In the genomic region with DNA sequence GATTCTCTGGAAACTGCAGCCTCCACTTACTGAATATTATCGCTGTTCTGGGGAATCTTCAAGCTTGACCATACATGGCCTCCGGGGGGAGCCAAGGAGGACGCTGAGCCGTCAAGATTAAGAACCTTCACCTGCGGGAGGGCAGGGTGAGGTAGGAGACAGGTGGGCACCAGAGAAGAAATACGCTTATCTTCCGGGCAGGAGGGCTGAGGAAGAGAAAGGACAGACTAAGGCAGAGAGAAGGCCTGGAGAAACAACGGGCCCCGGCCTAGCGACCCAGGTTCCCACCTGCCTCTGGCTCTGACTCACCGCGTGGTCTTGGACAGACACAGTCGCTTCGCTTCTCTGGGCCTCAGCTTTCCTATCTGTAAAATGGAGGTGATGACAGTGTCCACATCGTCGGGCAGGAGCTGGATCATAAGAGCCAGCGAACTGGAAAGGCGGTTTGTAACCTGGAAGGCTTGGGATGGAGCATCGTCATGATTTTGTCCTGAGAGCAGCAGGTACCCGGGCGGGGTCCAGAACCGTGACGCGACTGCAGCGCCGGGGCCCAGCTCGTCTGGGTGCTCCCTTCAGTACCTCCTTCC, we compare ENCODE assay signal across 8 cellular contexts. TPM values are rescaled to one million over a fixed set of nuclear protein-coding genes. Genes with fewer than 3 reads are reported as not detected.
DNase-seq lines count a peak whose midpoint lies in the region; ATAC-seq and TF ChIP-seq lines count a peak whose summit lies in the region.

No MANE protein-coding gene starts in this region.

- CTCF ChIA-PET in CD8-positive, alpha-beta T cell (lab: Charles Lee): interaction anchor here (0.6 to 4.0 kb wide), 12 partner anchors 11 to 240 kb away, joined by 3 to 20 read pairs (median 4); partner anchors contain the start of genes RNF25 and STK36

- ATAC-seq in CD8-positive, alpha-beta T cell: peak; percentile 25
- ATAC-seq in GM18909 (IDR thresholded peaks at IDR 0.05; ENCODE audit: poor library complexity, unreplicated experiment) (peak; percentile 37), HG03159 (IDR thresholded peaks at IDR 0.05; ENCODE audit: unreplicated experiment) (peak; percentile 42), psoas muscle (no peak)

- DNase-seq in CD8-positive, alpha-beta T cell: peak in 3 of 7 experiments; percentile 26 to 44 (median 39)
- DNase-seq in NT2/D1 (ENCODE audit: low read depth, low spot score): peak; percentile 48
- peak; percentile 36 for DNase-seq in activated T-helper 2 cell treated with anti-CD3 and anti-CD28 coated beads, Interferon-gamma antibody, Interleukin-2, Interleukin-4, amounts not matched to agents 10 μg/mL and 5 μg/mL and 100 μg/mL, durations not matched to agents 14 hours and 24 hours and 36 hours (ENCODE audit: low spot score)
- DNase-seq in foreskin melanocyte: peak; percentile 22
- DNase-seq in psoas muscle: no peak
- DNase-seq in putamen (ENCODE audit: low spot score): no peak

- no peaks in the 10 kb centered on the region for H3K9me3 Mint-ChIP-seq in CD8-positive, alpha-beta T cell
- H3K9me3 Mint-ChIP-seq in activated T-helper 2 cell treated with anti-CD3 and anti-CD28 coated beads, Interferon-gamma antibody, Interleukin-2, Interleukin-4, amounts not matched to agents 10 μg/mL and 5 μg/mL and 100 μg/mL, durations not matched to agents 14 hours and 24 hours and 36 hours: no peaks in the 10 kb centered on the region

- peaks cover 34% of the 10 kb centered on the region for H3K4me1 Mint-ChIP-seq in CD8-positive, alpha-beta T cell (ENCODE audit: low read depth)
- H3K4me1 Mint-ChIP-seq in activated T-helper 2 cell treated with anti-CD3 and anti-CD28 coated beads, Interferon-gamma antibody, Interleukin-2, Interleukin-4, amounts not matched to agents 10 μg/mL and 5 μg/mL and 100 μg/mL, durations not matched to agents 14 hours and 24 hours and 36 hours (ENCODE audit: low read depth): peaks cover 25% of the 10 kb centered on the region

- no peaks in the 10 kb centered on the region for H3K9me3 ChIP-seq in CD8-positive, alpha-beta T cell (ENCODE audit: low read length)
- H3K9me3 ChIP-seq in NT2/D1 (ENCODE audit: insufficient read depth, low read length) (no peaks in the 10 kb centered on the region), psoas muscle (no peaks in the 10 kb centered on the region)

- no peaks in the 10 kb centered on the region for H3K27me3 ChIP-seq in CD8-positive, alpha-beta T cell (ENCODE audit: insufficient read depth, low read length)
- no peaks in the 10 kb centered on the region for H3K27me3 ChIP-seq in NT2/D1 (ENCODE audit: insufficient read depth, insufficient read length)
- no peaks in the 10 kb centered on the region for H3K27me3 ChIP-seq in psoas muscle (ENCODE audit: insufficient read depth in 3 of 3, low read length in 2 of 3)

- peaks cover 61% of the 10 kb centered on the region for H3K36me3 Mint-ChIP-seq in CD8-positive, alpha-beta T cell
- H3K36me3 Mint-ChIP-seq in activated T-helper 2 cell treated with anti-CD3 and anti-CD28 coated beads, Interferon-gamma antibody, Interleukin-2, Interleukin-4, amounts not matched to agents 10 μg/mL and 5 μg/mL and 100 μg/mL, durations not matched to agents 14 hours and 24 hours and 36 hours (ENCODE audit: low read depth): peaks cover 71% of the 10 kb centered on the region

- WGBS in psoas muscle, 3 donors: 3 to 5% (median 4%) methylated on average over 27 of the region's 27 CpGs

- POLR2A ChIA-PET in CD8-positive, alpha-beta T cell (lab: Charles Lee): interaction anchor here (0.7 to 5.2 kb wide), 8 partner anchors 13 to 258 kb away, joined by 3 to 45 read pairs (median 3); partner anchors contain the start of genes RNF25, STK36 and TTLL4

- H3K27ac Mint-ChIP-seq in CD8-positive, alpha-beta T cell: peak overlapping the region; percentile 95
- peak overlapping the region; percentile 82 for H3K27ac Mint-ChIP-seq in activated T-helper 2 cell treated with anti-CD3 and anti-CD28 coated beads, Interferon-gamma antibody, Interleukin-2, Interleukin-4, amounts not matched to agents 10 μg/mL and 5 μg/mL and 100 μg/mL, durations not matched to agents 14 hours and 24 hours and 36 hours

- H3K4me1 ChIP-seq in CD8-positive, alpha-beta T cell (ENCODE audit: insufficient read depth, low read length): peaks cover 17% of the 10 kb centered on the region
- H3K4me1 ChIP-seq in NT2/D1 (ENCODE audit: insufficient read depth, insufficient read length): no peaks in the 10 kb centered on the region
- H3K4me1 ChIP-seq in psoas muscle: peaks cover 50% of the 10 kb centered on the region

- peak overlapping the region; percentile 95 for H3K4me3 ChIP-seq in CD8-positive, alpha-beta T cell (ENCODE audit: low read depth, low read length)
- H3K4me3 ChIP-seq in NT2/D1 (ENCODE audit: insufficient read length, low read depth) (peak overlapping the region; percentile 76), psoas muscle (peak overlapping the region; percentile 95)

- peak overlapping the region; percentile 93 for H3K9ac ChIP-seq in NT2/D1 (ENCODE audit: insufficient read length, low read depth)

- peak overlapping the region; percentile 97 for H3K4me3 Mint-ChIP-seq in CD8-positive, alpha-beta T cell
- H3K4me3 Mint-ChIP-seq in activated T-helper 2 cell treated with anti-CD3 and anti-CD28 coated beads, Interferon-gamma antibody, Interleukin-2, Interleukin-4, amounts not matched to agents 10 μg/mL and 5 μg/mL and 100 μg/mL, durations not matched to agents 14 hours and 24 hours and 36 hours (ENCODE audit: low read depth): peak overlapping the region; percentile 91

- TF ChIP-seq CTCF in CD8-positive, alpha-beta T cell (IDR thresholded peaks at IDR 0.05): no peak
- no peak for TF ChIP-seq CTCF in psoas muscle (IDR thresholded peaks at IDR 0.05)

- intact Hi-C loops in CD8-positive, alpha-beta T cell (cut with DNase I, micrococcal nuclease): loop anchor here (1.0 to 5.0 kb wide), 10 partner anchors 13 to 730 kb away; partner anchors contain the start of genes CNOT9 (in 2 of the 2), TTLL4 (in 2 of the 2), USP37 (in 2 of the 2) and ARPC2 (in 1 of the 2)
- intact Hi-C loops in activated T-helper 2 cell treated with anti-CD3 and anti-CD28 coated beads, Interferon-gamma antibody, Interleukin-2, Interleukin-4, amounts not matched to agents 10 μg/mL and 5 μg/mL and 100 μg/mL, durations not matched to agents 14 hours and 24 hours and 36 hours (cut with micrococcal nuclease): loop anchor here (1.0 to 10.0 kb wide), 9 partner anchors 13 to 374 kb away; partner anchors contain the start of genes CNOT9, TTLL4 and USP37
- intact Hi-C loops in psoas muscle (cut with DNase I): loop anchor here in 1 of 2 donors (5.0 kb wide), 3 partner anchors 51 to 251 kb away; partner anchors contain the start of gene PLCD4

- H3K36me3 ChIP-seq in CD8-positive, alpha-beta T cell (ENCODE audit: insufficient read depth, low read length): peaks cover 27% of the 10 kb centered on the region
- peaks cover 81% of the 10 kb centered on the region for H3K36me3 ChIP-seq in NT2/D1 (ENCODE audit: insufficient read depth, insufficient read length, low read length)
- peaks cover 0 to 71% of the 10 kb centered on the region in 2 donors for H3K36me3 ChIP-seq in psoas muscle (ENCODE audit: insufficient read depth in 1 of 2, low read depth in 1 of 2)

- H3K27me3 Mint-ChIP-seq in CD8-positive, alpha-beta T cell (ENCODE audit: low read depth): no peaks in the 10 kb centered on the region
- no peaks in the 10 kb centered on the region for H3K27me3 Mint-ChIP-seq in activated T-helper 2 cell treated with anti-CD3 and anti-CD28 coated beads, Interferon-gamma antibody, Interleukin-2, Interleukin-4, amounts not matched to agents 10 μg/mL and 5 μg/mL and 100 μg/mL, durations not matched to agents 14 hours and 24 hours and 36 hours (ENCODE audit: low read depth)

- H3K27ac ChIP-seq in CD8-positive, alpha-beta T cell (ENCODE audit: low read depth, low read length): peak overlapping the region; percentile 66
- peak overlapping the region; percentile 84 for H3K27ac ChIP-seq in psoas muscle

RNA-seq across cellular contexts. Expression of gene ZNF142, which starts 0.7 kb away (rescaled TPM):
- total RNA-seq in CD8-positive, alpha-beta T cell: 10 to 100 TPM; 41.6 to 42.6 TPM
- total RNA-seq in activated T-helper 2 cell treated with anti-CD3 and anti-CD28 coated beads, Interferon-gamma antibody, Interleukin-2, Interleukin-4, amounts not matched to agents 10 μg/mL and 5 μg/mL and 100 μg/mL, durations not matched to agents 14 hours and 24 hours and 36 hours: 48.7 and 51.0 TPM in 2 replicates
- total RNA-seq in psoas muscle: 10 to 100 TPM; 12.0 to 33.5 (median 30.1) TPM
- polyA plus RNA-seq in psoas muscle: 10 to 100 TPM in 1 of 3 donors, 1 to 10 TPM in 2; 1.8 to 21.9 (median 6.9) TPM

RNA-seq across cellular contexts. Expression of gene BCS1L, which starts 0.7 kb away (rescaled TPM):
- total RNA-seq in CD8-positive, alpha-beta T cell: 10 to 100 TPM; 13.1 to 17.4 TPM
- total RNA-seq in activated T-helper 2 cell treated with anti-CD3 and anti-CD28 coated beads, Interferon-gamma antibody, Interleukin-2, Interleukin-4, amounts not matched to agents 10 μg/mL and 5 μg/mL and 100 μg/mL, durations not matched to agents 14 hours and 24 hours and 36 hours: 77.3 and 83.1 TPM in 2 replicates
- 10 to 100 TPM; 24.3 to 40.5 (median 26.8) TPM for total RNA-seq in psoas muscle
- 10 to 100 TPM; 13.1 to 50.1 (median 31.4) TPM for polyA plus RNA-seq in psoas muscle

RNA-seq across cellular contexts. Expression of gene RNF25, which starts 13.0 kb away (rescaled TPM):
- 10 to 100 TPM; 26.0 to 29.3 TPM for total RNA-seq in CD8-positive, alpha-beta T cell
- 21.6 and 25.8 TPM in 2 replicates for total RNA-seq in activated T-helper 2 cell treated with anti-CD3 and anti-CD28 coated beads, Interferon-gamma antibody, Interleukin-2, Interleukin-4, amounts not matched to agents 10 μg/mL and 5 μg/mL and 100 μg/mL, durations not matched to agents 14 hours and 24 hours and 36 hours
- total RNA-seq in psoas muscle: 10 to 100 TPM; 14.5 to 30.3 (median 20.6) TPM
- 10 to 100 TPM; 22.6 to 32.0 (median 26.3) TPM for polyA plus RNA-seq in psoas muscle

RNA-seq across cellular contexts. Expression of gene STK36, which starts 13.1 kb away (rescaled TPM):
- total RNA-seq in CD8-positive, alpha-beta T cell: 1 to 10 TPM; 7.5 to 8.1 TPM
- total RNA-seq in activated T-helper 2 cell treated with anti-CD3 and anti-CD28 coated beads, Interferon-gamma antibody, Interleukin-2, Interleukin-4, amounts not matched to agents 10 μg/mL and 5 μg/mL and 100 μg/mL, durations not matched to agents 14 hours and 24 hours and 36 hours: 14.4 and 17.9 TPM in 2 replicates
- 10 to 100 TPM in 1 of 4 donors, 1 to 10 TPM in 3; 3.7 to 11.3 (median 7.4) TPM for total RNA-seq in psoas muscle
- 1 to 10 TPM; 4.6 to 8.7 (median 6.1) TPM for polyA plus RNA-seq in psoas muscle

RNA-seq across cellular contexts. Expression of gene PLCD4, which starts 51.1 kb away (rescaled TPM):
- 1 to 10 TPM in 1 of 2 experiments, under 1 TPM in 1; 0.67 to 1.0 TPM for total RNA-seq in CD8-positive, alpha-beta T cell
- 0.18 and 0.23 TPM in 2 replicates for total RNA-seq in activated T-helper 2 cell treated with anti-CD3 and anti-CD28 coated beads, Interferon-gamma antibody, Interleukin-2, Interleukin-4, amounts not matched to agents 10 μg/mL and 5 μg/mL and 100 μg/mL, durations not matched to agents 14 hours and 24 hours and 36 hours
- 10 to 100 TPM; 20.3 to 85.2 (median 43.0) TPM for total RNA-seq in psoas muscle
- 10 to 100 TPM in 2 of 3 donors, 1 to 10 TPM in 1; 1.4 to 39.7 (median 15.9) TPM for polyA plus RNA-seq in psoas muscle

Comparison
In these comparisons a context has a peak if more than half of its experiments do, and no peak if none do; other contexts are left out.
1. ATAC-seq: peak in CD8-positive, alpha-beta T cell (single experiment), GM18909 (single experiment) and HG03159 (single experiment); none in psoas muscle (0 of 4).
2. DNase-seq: peak in NT2/D1 (single experiment), activated T-helper 2 cell treated with anti-CD3 and anti-CD28 coated beads, Interferon-gamma antibody, Interleukin-2, Interleukin-4, amounts not matched to agents 10 μg/mL and 5 μg/mL and 100 μg/mL, durations not matched to agents 14 hours and 24 hours and 36 hours (single experiment) and foreskin melanocyte (single experiment); none in psoas muscle (0 of 2) and putamen (single experiment).
3. Peak in every context shown above with its lines, with median percentiles within 50 percentile points of each other: H3K4me3 ChIP-seq.